ENCODE assay signal across 21 cellular contexts in genomic region chr7:75657866-75658265, GRCh38.
DNase-seq lines count a peak whose midpoint lies in the region; ATAC-seq and TF ChIP-seq lines count a peak whose summit lies in the region.
"Had no signal": no experiment of that assay in that cellular context is flagged by ENCODE, and none has a peak within 500 bp of the region (broad histone marks: within the 10 kb centered on the region; RNA-seq: fewer than 3 reads in every experiment).

No MANE protein-coding gene starts in this region.

- H3K27me3 ChIP-seq in thoracic aorta (replicated peaks; ENCODE audit: insufficient read depth), result no peaks in the 10 kb centered on the region
- H3K27me3 ChIP-seq: BE2C had no signal

- no peaks in the 10 kb centered on the region for H3K9me3 ChIP-seq in thoracic aorta
- H3K9me3 ChIP-seq: A549, BE2C had no signal

- H3K9me3 Mint-ChIP-seq in osteocyte (ENCODE audit: unreplicated experiment), result no peaks in the 10 kb centered on the region
- no peaks in the 10 kb centered on the region for H3K9me3 Mint-ChIP-seq in effector memory CD8-positive, alpha-beta T cell
- H3K9me3 Mint-ChIP-seq: GM23338, IgD-negative memory B cell had no signal

- H3K27ac ChIP-seq in coronary artery (peak overlapping the region; percentile 54 to 84), thoracic aorta (peak overlapping the region; percentile 69 to 74)

- H3K4me3 ChIP-seq in coronary artery, result peak overlapping the region; percentile 3
- H3K4me3 ChIP-seq in thoracic aorta, result no peak overlapping the region
- H3K4me3 ChIP-seq: A549, GM23338 had no signal

- no peaks in the 10 kb centered on the region for H3K36me3 ChIP-seq in thoracic aorta
- H3K36me3 ChIP-seq: BE2C had no signal

- H3K27me3 Mint-ChIP-seq in osteocyte (ENCODE audit: unreplicated experiment), result no peaks in the 10 kb centered on the region
- H3K27me3 Mint-ChIP-seq in effector memory CD8-positive, alpha-beta T cell, result no peaks in the 10 kb centered on the region
- H3K27me3 Mint-ChIP-seq: IgD-negative memory B cell had no signal

- TF ChIP-seq CTCF in coronary artery (IDR thresholded peaks at IDR 0.05) (no peak), osteocyte (IDR thresholded peaks at IDR 0.05) (no peak), thoracic aorta (IDR thresholded peaks at IDR 0.05) (no peak)

- ATAC-seq in thoracic aorta (ENCODE audit: insufficient number of reproducible peaks, low FRiP score, low read depth), result no peak
- no peak for ATAC-seq in effector memory CD8-positive, alpha-beta T cell (replicated peaks)
- ATAC-seq in GM21528 (IDR thresholded peaks at IDR 0.05; ENCODE audit: low FRiP score, unreplicated experiment), result no peak
- ATAC-seq: A549, GM23338 had no signal

- H3K4me3 Mint-ChIP-seq in osteocyte (ENCODE audit: unreplicated experiment), result peak overlapping the region; percentile 21
- no peak overlapping the region for H3K4me3 Mint-ChIP-seq in effector memory CD8-positive, alpha-beta T cell
- H3K4me3 Mint-ChIP-seq: GM23338, IgD-negative memory B cell had no signal

- peaks cover 38 to 61% of the 10 kb centered on the region in 2 donors for H3K4me1 ChIP-seq in thoracic aorta (ENCODE audit: control insufficient read depth in 1 of 2, low read depth in 2 of 2)
- H3K4me1 ChIP-seq: BE2C had no signal

- H3K27ac Mint-ChIP-seq in osteocyte (ENCODE audit: unreplicated experiment), result peak overlapping the region; percentile 92
- no peak overlapping the region for H3K27ac Mint-ChIP-seq in effector memory CD8-positive, alpha-beta T cell
- H3K27ac Mint-ChIP-seq: GM23338, IgD-negative memory B cell had no signal

- H3K36me3 Mint-ChIP-seq in osteocyte (ENCODE audit: unreplicated experiment), result peaks cover 3% of the 10 kb centered on the region
- H3K36me3 Mint-ChIP-seq in effector memory CD8-positive, alpha-beta T cell (ENCODE audit: insufficient read depth), result no peaks in the 10 kb centered on the region

- DNase-seq in EL (peak; percentile 20), coronary artery (ENCODE audit: low spot score) (no peak), osteocyte (ENCODE audit: extremely low spot score, unreplicated experiment) (no peak), thoracic aorta (ENCODE audit: low spot score) (no peak), NCI-H1417 (lab: John Stamatoyannopoulos, UW) (no peak)
- DNase-seq in NK-92 treated with Interleukin-12 subunit alpha and Interleukin-12 subunit beta, amount 100 ng/mL, for 24 hours (lab: John Stamatoyannopoulos, UW), result no peak
- DNase-seq in effector memory CD8-positive, alpha-beta T cell, result no peak
- DNase-seq: BE2C, HCEC 1CT, NCI-H1105, NCI-H1694, NCI-H2081, NCI-H2171, NCI-H345, NCI-H524, NCI-H774, SIG-M5 had no signal

- H3K4me1 Mint-ChIP-seq in osteocyte (ENCODE audit: unreplicated experiment), result peaks cover 66% of the 10 kb centered on the region
- H3K4me1 Mint-ChIP-seq in effector memory CD8-positive, alpha-beta T cell (ENCODE audit: low read depth in 2 of 2), result peaks cover 2 to 4% of the 10 kb centered on the region in 2 donors
